In genomic region chr4:21276046-21276445, GRCh38 we compare ENCODE assay signal across 26 cellular contexts.
"Had no signal": no experiment of that assay in that cellular context is flagged by ENCODE, and none has a peak within 500 bp of the region (broad histone marks: within the 10 kb centered on the region; RNA-seq: fewer than 3 reads in every experiment).

No MANE protein-coding gene starts in this region.

- H3K4me1 ChIP-seq: stomach, suprapubic skin, testis, thyroid gland, tibial artery, tibial nerve, transverse colon, upper lobe of left lung, upper lobe of right lung, uterus, vagina had no signal

- H3K27me3 ChIP-seq: stomach, suprapubic skin, testis, thyroid gland, tibial artery, tibial nerve, transverse colon, upper lobe of left lung, upper lobe of right lung, uterus, vagina had no signal

- H3K36me3 ChIP-seq: stomach, suprapubic skin, thoracic aorta, thyroid gland, tibial artery, tibial nerve, transverse colon, upper lobe of left lung, upper lobe of right lung, uterus, vagina had no signal

- DNase-seq: stimulated activated CD4-positive, alpha-beta T cell treated with anti-CD3 and anti-CD28 coated beads, Interleukin-2, amount 100 ng/mL, for 48 hours; stimulated activated CD4-positive, alpha-beta T cell treated with anti-CD3 and anti-CD28 coated beads, Interleukin-4, amount 100 ng/mL, for 1 hour; stimulated activated CD4-positive, alpha-beta T cell treated with anti-CD3 and anti-CD28 coated beads, Interleukin-4, amount 100 ng/mL, for 24 hours; stimulated activated CD4-positive, alpha-beta T cell treated with anti-CD3 and anti-CD28 coated beads, Interleukin-4, amount 100 ng/mL, for 4 hours; stimulated activated CD8-positive, alpha-beta memory T cell treated with anti-CD3 and anti-CD28 coated beads, Interleukin-4, amount 100 ng/mL, for 48 hours; stimulated activated naive B cell treated with anti-CD40 and anti-IgM and Interleukin-4, amounts not matched to agents 10 μg/mL and 1 μg/mL and 100 μg/mL, for 72 hours; stimulated activated naive CD4-positive, alpha-beta T cell; stimulated activated naive CD4-positive, alpha-beta T cell treated with Interleukin-2 at 50 U/mL for 16 hours; stimulated activated naive CD8-positive, alpha-beta T cell treated with anti-CD3 and anti-CD28 coated beads, Interleukin-15, amount 100 ng/mL, for 72 hours; stimulated activated naive CD8-positive, alpha-beta T cell treated with anti-CD3 and anti-CD28 coated beads, Interleukin-15, Interleukin-2, amounts not matched to agents 100 U/mL and 50 U/mL, for 24 hours; stomach; substantia nigra; testis; thyroid gland; tibial artery; transverse colon; trophoblast cell; upper lobe of left lung; upper lobe of right lung; uterus had no signal

- H3K4me3 ChIP-seq: stomach, suprapubic skin, testis, thoracic aorta, thyroid gland, tibial artery, tibial nerve, transverse colon, upper lobe of left lung, upper lobe of right lung, uterus, vagina had no signal

- H3K27ac ChIP-seq: stomach, suprapubic skin, testis, thoracic aorta, thyroid gland, tibial artery, tibial nerve, transverse colon, upper lobe of left lung, upper lobe of right lung, uterus, vagina had no signal

- ATAC-seq: stimulated activated effector memory CD8-positive, alpha-beta T cell treated with anti-CD3 and anti-CD28 coated beads, Interleukin-12 subunit alpha, Interleukin-12 subunit beta, amount 100 ng/mL, for 72 hours; stimulated activated memory B cell treated with anti-CD40 and anti-IgM and Interleukin-4, amounts not matched to agents 10 μg/mL and 1 μg/mL and 100 μg/mL, for 72 hours; stimulated activated naive B cell treated with anti-CD40 and anti-IgM and Interleukin-4, amounts not matched to agents 10 μg/mL and 1 μg/mL and 100 μg/mL, for 72 hours; stimulated activated naive CD8-positive, alpha-beta T cell treated with anti-CD3 and anti-CD28 coated beads, Interleukin-15, amount 100 ng/mL, for 72 hours; stimulated activated naive CD8-positive, alpha-beta T cell treated with anti-CD3 and anti-CD28 coated beads, Interleukin-15, Interleukin-2, amounts not matched to agents 100 U/mL and 50 U/mL, for 24 hours; upper lobe of right lung had no signal

- H3K9me3 ChIP-seq: stomach, suprapubic skin, testis, thoracic aorta, thyroid gland, tibial artery, tibial nerve, transverse colon, upper lobe of left lung, upper lobe of right lung, uterus, vagina had no signal
